ENCODE assay signal across 11 cellular contexts in the genomic region with DNA sequence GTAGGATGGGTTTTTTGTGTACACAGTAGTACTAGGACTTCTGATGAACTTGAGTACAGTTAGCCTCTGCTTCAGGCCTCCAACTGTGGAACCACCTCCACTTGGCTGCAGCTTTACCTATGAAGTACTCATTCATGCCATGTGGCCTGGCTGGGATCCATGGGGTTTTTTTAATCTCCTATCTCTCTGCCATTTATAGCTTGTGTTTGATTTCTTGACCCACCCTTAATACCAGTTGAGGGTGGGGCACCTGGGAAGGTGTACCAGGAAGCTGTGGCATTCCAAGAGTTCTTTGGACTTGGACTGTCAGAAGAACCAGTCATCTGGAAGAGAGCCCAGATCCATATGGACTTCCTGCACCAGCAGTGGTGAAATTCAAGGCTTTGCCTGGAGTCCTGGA.
A peak's percentile ranks its signal among the peaks of the same experiment; 100 is the strongest.
DNase-seq lines count a peak whose midpoint lies in the region; FAIRE-seq and TF ChIP-seq lines count a peak whose summit lies in the region.
"Had no signal": no experiment of that assay in that cellular context is flagged by ENCODE, and none has a peak within 500 bp of the region (broad histone marks: within the 10 kb centered on the region; RNA-seq: fewer than 3 reads in every experiment).

No MANE protein-coding gene starts in this region.

- peaks cover 0 to 3% (median 0%) of the 10 kb centered on the region in 4 donors for H3K4me1 Mint-ChIP-seq in CD4-positive, alpha-beta memory T cell

- POLR2A ChIA-PET in CD4-positive, alpha-beta memory T cell (lab: Charles Lee; ENCODE audit: partially characterized antibody): no interaction called here

- CTCF ChIA-PET in CD4-positive, alpha-beta memory T cell (lab: Charles Lee; ENCODE audit: partially characterized antibody): interaction anchor here (0.9 kb wide), 1 partner anchor 15 kb away, joined by 3 read pairs; no protein-coding TSS in a partner anchor

- no peak overlapping the region for H3K4me2 ChIP-seq in smooth muscle cell

- TF ChIP-seq CTCF in LNCaP clone FGC (IDR thresholded peaks at IDR 0.05; ENCODE audit: control insufficient read depth, extremely low read depth, insufficient read depth): no peak
- no peak for TF ChIP-seq CTCF in smooth muscle cell (IDR thresholded peaks at IDR 0.05; ENCODE audit: borderline replicate concordance, insufficient read depth, poor library complexity, severe bottlenecking)

- intact Hi-C loops in CD4-positive, alpha-beta memory T cell (cut with micrococcal nuclease): no loop called here

- H3K4me3 ChIP-seq in LNCaP clone FGC (ENCODE audit: low read depth, low read length): no peak overlapping the region
- no peak overlapping the region for H3K4me3 ChIP-seq in mucosa of rectum (ENCODE audit: low read length in 2 of 2)
- H3K4me3 ChIP-seq in CD4-positive, alpha-beta memory T cell (ENCODE audit: low read length in 2 of 2): no peak overlapping the region
- no peak overlapping the region for H3K4me3 ChIP-seq in smooth muscle cell
- H3K4me3 ChIP-seq: ovary had no signal

- peaks cover 2 to 5% of the 10 kb centered on the region in 2 donors for H3K27me3 Mint-ChIP-seq in CD4-positive, alpha-beta memory T cell

- H2AFZ ChIP-seq in smooth muscle cell (ENCODE audit: low read depth): no peak overlapping the region

- H3K9me3 ChIP-seq in mucosa of rectum (ENCODE audit: control insufficient read depth in 2 of 2, low read length in 2 of 2) (no peaks in the 10 kb centered on the region), smooth muscle cell (replicated peaks; ENCODE audit: low read depth) (no peaks in the 10 kb centered on the region)
- no peaks in the 10 kb centered on the region for H3K9me3 ChIP-seq in CD4-positive, alpha-beta memory T cell (ENCODE audit: control insufficient read depth in 1 of 2, low read length in 2 of 2)
- H3K9me3 ChIP-seq: ovary had no signal

- no peaks in the 10 kb centered on the region for H3K79me2 ChIP-seq in smooth muscle cell (ENCODE audit: low read depth)

- no peaks in the 10 kb centered on the region for H3K36me3 ChIP-seq in mucosa of rectum (ENCODE audit: control insufficient read depth in 2 of 2, insufficient read depth in 2 of 2, low read length in 2 of 2)
- no peaks in the 10 kb centered on the region for H3K36me3 ChIP-seq in CD4-positive, alpha-beta memory T cell (ENCODE audit: insufficient read depth, low read length)
- no peaks in the 10 kb centered on the region for H3K36me3 ChIP-seq in smooth muscle cell (ENCODE audit: low read depth)
- H3K36me3 ChIP-seq: ovary had no signal

- no peaks in the 10 kb centered on the region for H4K20me1 ChIP-seq in smooth muscle cell (ENCODE audit: low read depth)

- H3K27ac ChIP-seq in mucosa of rectum (ENCODE audit: low read depth in 2 of 2, low read length in 2 of 2) (peak overlapping the region; percentile 86 to 92), smooth muscle cell (ENCODE audit: low read depth) (no peak overlapping the region)
- H3K27ac ChIP-seq in CD4-positive, alpha-beta memory T cell (ENCODE audit: low read depth, low read length): no peak overlapping the region
- H3K27ac ChIP-seq: ovary had no signal

- no peaks in the 10 kb centered on the region for H3F3A ChIP-seq in smooth muscle cell (ENCODE audit: low read depth)

- peak; percentile 62 for FAIRE-seq in colon (lab: Jason Lieb, UNC)

- H3K27me3 ChIP-seq in mucosa of rectum (ENCODE audit: control insufficient read depth in 2 of 2, insufficient read depth in 2 of 2, low read length in 2 of 2) (no peaks in the 10 kb centered on the region), smooth muscle cell (ENCODE audit: low read depth) (no peaks in the 10 kb centered on the region)
- H3K27me3 ChIP-seq in CD4-positive, alpha-beta memory T cell (ENCODE audit: insufficient read depth, low read length): no peaks in the 10 kb centered on the region
- H3K27me3 ChIP-seq: ovary had no signal

- peak; percentile 31 for DNase-seq in AG08395 (ENCODE audit: low spot score)
- peak; percentile 92 for DNase-seq in LNCaP clone FGC (ENCODE audit: low read depth)
- no peak for DNase-seq in CD4-positive, alpha-beta memory T cell
- no peak for DNase-seq in smooth muscle cell (lab: John Stamatoyannopoulos, UW; ENCODE audit: unreplicated experiment)
- no peak for DNase-seq in NCI-H146 treated with DMSO at 0.1 percent for 48 hours (lab: John Stamatoyannopoulos, UW; ENCODE audit: unreplicated experiment)
- DNase-seq in NCI-H345 treated with DMSO at 0.1 percent for 48 hours (lab: John Stamatoyannopoulos, UW; ENCODE audit: unreplicated experiment): no peak
- DNase-seq: activated naive CD4-positive, alpha-beta T cell treated with anti-CD3 and anti-CD28 coated beads for 36 hours; ovary; T-helper 17 cell had no signal

- peaks cover 32 to 40% of the 10 kb centered on the region in 2 donors for H3K4me1 ChIP-seq in mucosa of rectum (ENCODE audit: control insufficient read depth in 2 of 2, insufficient read depth in 2 of 2, low read length in 2 of 2)
- no peaks in the 10 kb centered on the region for H3K4me1 ChIP-seq in CD4-positive, alpha-beta memory T cell (ENCODE audit: insufficient read depth, low read length)
- no peaks in the 10 kb centered on the region for H3K4me1 ChIP-seq in smooth muscle cell (ENCODE audit: low read depth)

- H3K27ac Mint-ChIP-seq in CD4-positive, alpha-beta memory T cell: no peak overlapping the region
- H3K27ac Mint-ChIP-seq: activated naive CD4-positive, alpha-beta T cell treated with anti-CD3 and anti-CD28 coated beads for 36 hours; T-helper 17 cell had no signal

- no peaks in the 10 kb centered on the region for H3K9me3 Mint-ChIP-seq in CD4-positive, alpha-beta memory T cell
- H3K9me3 Mint-ChIP-seq: activated naive CD4-positive, alpha-beta T cell treated with anti-CD3 and anti-CD28 coated beads for 36 hours had no signal

- no peak overlapping the region for H3K4me3 Mint-ChIP-seq in CD4-positive, alpha-beta memory T cell
- H3K4me3 Mint-ChIP-seq: activated naive CD4-positive, alpha-beta T cell treated with anti-CD3 and anti-CD28 coated beads for 36 hours; T-helper 17 cell had no signal

- H3K9ac ChIP-seq in mucosa of rectum (ENCODE audit: low read depth in 1 of 2, low read length in 2 of 2) (peak overlapping the region in 1 of 2 donors; percentile 57), smooth muscle cell (ENCODE audit: low read depth) (no peak overlapping the region)

- H3K36me3 Mint-ChIP-seq in CD4-positive, alpha-beta memory T cell: no peaks in the 10 kb centered on the region

Comparison
In these comparisons a context has a peak if more than half of its experiments do, and no peak if none do; other contexts are left out.
1. DNase-seq: peak in AG08395 (single experiment) and LNCaP clone FGC (single experiment); none in CD4-positive, alpha-beta memory T cell (0 of 5), smooth muscle cell (single experiment), NCI-H146 treated with DMSO at 0.1 percent for 48 hours (single experiment) and NCI-H345 treated with DMSO at 0.1 percent for 48 hours (single experiment).
2. H3K27ac ChIP-seq: peak in mucosa of rectum (2 of 2); none in CD4-positive, alpha-beta memory T cell (single experiment) and smooth muscle cell (single experiment).